Comparison of ENCODE assay signal across 8 cellular contexts in genomic region chr2:70977605-70978205, GRCh38. TPM values are rescaled to one million over a fixed set of nuclear protein-coding genes. Genes with fewer than 3 reads are reported as not detected.
DNase-seq lines count a peak whose midpoint lies in the region; ATAC-seq and TF ChIP-seq lines count a peak whose summit lies in the region.

No MANE protein-coding gene starts in this region.

- peak; percentile 26 for TF ChIP-seq CTCF in CD4-positive, alpha-beta T cell (IDR thresholded peaks at IDR 0.05)
- TF ChIP-seq CTCF in KMS-11 (conservative IDR thresholded peaks at IDR 0.05; ENCODE audit: low read depth, low read length) (peak; percentile 67), activated B cell treated with CpG ODN at 0.5 μM for 24 hours (IDR thresholded peaks at IDR 0.05) (no peak), omental fat pad (IDR thresholded peaks at IDR 0.05) (peak in 1 of 3 donors; percentile 3), GM10248 (IDR thresholded peaks at IDR 0.05; ENCODE audit: control extremely low read depth, extremely low read depth, low read depth, missing control alignments) (no peak)

- H3K4me2 ChIP-seq in KMS-11, result peak overlapping the region; percentile 39; the same call in 1 of the 2 replicates

- H3K79me2 ChIP-seq in KMS-11 (ENCODE audit: insufficient read depth, low read depth), result no peaks in the 10 kb centered on the region

- H3K27me3 ChIP-seq in CD4-positive, alpha-beta T cell (ENCODE audit: control insufficient read depth, insufficient read depth, low read length), result no peaks in the 10 kb centered on the region
- H3K27me3 ChIP-seq in KMS-11 (ENCODE audit: insufficient read depth, low read depth), result no peaks in the 10 kb centered on the region

- H3K27me3 Mint-ChIP-seq in CD4-positive, alpha-beta T cell, result no peaks in the 10 kb centered on the region
- peaks cover 4% of the 10 kb centered on the region for H3K27me3 Mint-ChIP-seq in activated B cell treated with CpG ODN at 0.5 μM for 24 hours

- peak overlapping the region; percentile 91 for H3K4me3 ChIP-seq in KMS-11 (IDR thresholded peaks at IDR 0.05; ENCODE audit: insufficient read depth, low read depth, low read length)

- CTCF ChIA-PET in CD4-positive, alpha-beta T cell (lab: Charles Lee), result interaction anchor here (0.6 to 2.3 kb wide), 4 partner anchors 11 to 186 kb away, joined by 3 to 16 read pairs (median 4); no protein-coding TSS in a partner anchor
- CTCF ChIA-PET in activated B cell treated with CpG ODN at 0.5 μM for 24 hours (lab: Charles Lee), result interaction anchor here (0.9 to 2.9 kb wide), 2 partner anchors 12 to 106 kb away, joined by 3 to 24 read pairs; no protein-coding TSS in a partner anchor
- CTCF ChIA-PET in GM10248 (lab: Yijun Ruan, JAX), result interaction anchor here (1.0 to 16.4 kb wide), 6 partner anchors 10 to 107 kb away, joined by 3 to 172 read pairs (median 4); no protein-coding TSS in a partner anchor

- H3K27ac ChIP-seq in CD4-positive, alpha-beta T cell (ENCODE audit: low read depth, low read length), result no peak overlapping the region
- H3K27ac ChIP-seq in KMS-11, result no peak overlapping the region; the same call in 1 of the 2 replicates

- no peak for DNase-seq in CD4-positive, alpha-beta T cell
- DNase-seq in activated B cell treated with CpG ODN at 0.5 μM for 24 hours (no peak), fibroblast of peridontal ligament (ENCODE audit: extremely low read depth) (peak; percentile 87), omental fat pad (ENCODE audit: low spot score) (peak; percentile 82), GM10248 (ENCODE audit: extremely low spot score) (no peak), DMS 273 treated with DMSO at 0.1 percent for 48 hours (lab: John Stamatoyannopoulos, UW) (no peak), NCI-H524 treated with DMSO at 0.1 percent for 48 hours (lab: John Stamatoyannopoulos, UW) (no peak)

- H3K4me3 Mint-ChIP-seq in CD4-positive, alpha-beta T cell, result peak overlapping the region; percentile 91
- peak overlapping the region; percentile 92 for H3K4me3 Mint-ChIP-seq in activated B cell treated with CpG ODN at 0.5 μM for 24 hours

- peaks cover 20% of the 10 kb centered on the region for H3K4me1 Mint-ChIP-seq in CD4-positive, alpha-beta T cell (ENCODE audit: low read depth)
- H3K4me1 Mint-ChIP-seq in activated B cell treated with CpG ODN at 0.5 μM for 24 hours, result peaks cover 16% of the 10 kb centered on the region

- peaks cover 16% of the 10 kb centered on the region for H3K4me1 ChIP-seq in KMS-11 (ENCODE audit: low read depth, poor library complexity, severe bottlenecking)

- H2AFZ ChIP-seq in KMS-11 (ENCODE audit: low read depth), result peak overlapping the region; percentile 69; the same call in 1 of the 2 replicates

- POLR2A ChIA-PET in CD4-positive, alpha-beta T cell (lab: Charles Lee), result interaction anchor here (1.4 to 1.5 kb wide), 2 partner anchors 24 to 91 kb away, joined by 3 to 5 read pairs; partner anchors contain the start of gene NAGK
- POLR2A ChIA-PET in activated B cell treated with CpG ODN at 0.5 μM for 24 hours (lab: Charles Lee), result interaction anchor here (0.9 to 1.4 kb wide), 4 partner anchors 12 to 685 kb away, joined by 3 to 4 read pairs (median 4); partner anchors contain the start of genes SNRPG and TEX261
- POLR2A ChIA-PET in GM10248 (lab: Yijun Ruan, JAX), result no interaction called here

- H3K9ac ChIP-seq in KMS-11, result no peak overlapping the region

- peak overlapping the region; percentile 67 for H3K27ac Mint-ChIP-seq in CD4-positive, alpha-beta T cell
- peak overlapping the region; percentile 87 for H3K27ac Mint-ChIP-seq in activated B cell treated with CpG ODN at 0.5 μM for 24 hours

- no peaks in the 10 kb centered on the region for H3K9me3 ChIP-seq in CD4-positive, alpha-beta T cell (ENCODE audit: control insufficient read depth, low read length)

- intact Hi-C loops in CD4-positive, alpha-beta T cell (cut with DNase I, micrococcal nuclease), result loop anchor here in 1 of 2 experiments (2.0 kb wide), 1 partner anchor 17 kb away; the partner anchor contains the start of gene TEX261
- intact Hi-C loops in activated B cell treated with CpG ODN at 0.5 μM for 24 hours (cut with micrococcal nuclease), result loop anchor here (1.0 to 5.0 kb wide), 5 partner anchors 12 to 1085 kb away; partner anchors contain the start of genes NAGK and SNRNP27

- H3K36me3 ChIP-seq in KMS-11 (ENCODE audit: insufficient read depth), result no peaks in the 10 kb centered on the region

- H4K20me1 ChIP-seq in KMS-11 (ENCODE audit: insufficient read depth), result no peaks in the 10 kb centered on the region

- peak; percentile 37 for ATAC-seq in CD4-positive, alpha-beta T cell (ENCODE audit: poor library complexity)
- ATAC-seq in activated B cell treated with CpG ODN at 0.5 μM for 24 hours (ENCODE audit: low read depth) (peak; percentile 35), omental fat pad (ENCODE audit: low FRiP score) (peak; percentile 66)

- H3K9me3 Mint-ChIP-seq in CD4-positive, alpha-beta T cell, result no peaks in the 10 kb centered on the region
- no peaks in the 10 kb centered on the region for H3K9me3 Mint-ChIP-seq in activated B cell treated with CpG ODN at 0.5 μM for 24 hours

- H3K36me3 Mint-ChIP-seq in CD4-positive, alpha-beta T cell (ENCODE audit: low read depth), result no peaks in the 10 kb centered on the region
- H3K36me3 Mint-ChIP-seq in activated B cell treated with CpG ODN at 0.5 μM for 24 hours (ENCODE audit: low read depth), result peaks cover 2% of the 10 kb centered on the region

RNA-seq across cellular contexts. Expression of gene ANKRD53, which starts 0.7 kb away (rescaled TPM):
- total RNA-seq in CD4-positive, alpha-beta T cell, result 1 to 10 TPM in 1 of 2 experiments, under 1 TPM in 1; 0.42 to 1.2 TPM
- 0.71 and 2.5 TPM in 2 replicates for total RNA-seq in activated B cell treated with CpG ODN at 0.5 μM for 24 hours
- total RNA-seq in omental fat pad, result 10 to 100 TPM in 2 of 4 donors, 1 to 10 TPM in 2; 6.2 to 16.8 (median 10.0) TPM

RNA-seq across cellular contexts. Expression of gene TEX261, which starts 17.0 kb away (rescaled TPM):
- total RNA-seq in CD4-positive, alpha-beta T cell, result 10 to 100 TPM; 26.8 to 34.0 TPM
- total RNA-seq in activated B cell treated with CpG ODN at 0.5 μM for 24 hours (46.8 and 54.1 TPM in 2 replicates), omental fat pad (10 to 100 TPM; 33.6 to 63.0 (median 41.1) TPM)

RNA-seq across cellular contexts. Expression of gene ATP6V1B1, which starts 42.0 kb away (rescaled TPM):
- not detected for total RNA-seq in CD4-positive, alpha-beta T cell
- total RNA-seq in activated B cell treated with CpG ODN at 0.5 μM for 24 hours (not detected in 2 replicates), omental fat pad (1 to 10 TPM in 2 of 4 donors, not detected in 2; 3.6 to 7.1 TPM)

Comparison
In these comparisons a context has a peak if more than half of its experiments do, and no peak if none do; other contexts are left out.
1. DNase-seq: peak in fibroblast of peridontal ligament (single experiment) and omental fat pad (single experiment); none in CD4-positive, alpha-beta T cell (0 of 10), activated B cell treated with CpG ODN at 0.5 μM for 24 hours (single experiment), GM10248 (single experiment), DMS 273 treated with DMSO at 0.1 percent for 48 hours (single experiment) and NCI-H524 treated with DMSO at 0.1 percent for 48 hours (single experiment).
2. CTCF ChIP-seq: peak in CD4-positive, alpha-beta T cell (single experiment) and KMS-11 (single experiment); none in activated B cell treated with CpG ODN at 0.5 μM for 24 hours (single experiment) and GM10248 (single experiment).
3. Peak in every context shown above with its lines, with median percentiles within 50 percentile points of each other: ATAC-seq.